Comparison of ENCODE assay signal across 1 cellular context in genomic region chr17:82648165-82648668, GRCh38.
TF ChIP-seq lines count a peak whose summit lies in the region.

Gene WDR45B, minus strand, starts transcription at chr17:82648444. Its CDS starts 104 bp downstream, at chr17:82648340.

TF ChIP-seq in H1, 55 proteins besides CTCF, POLR2A, EP300 and RAD21:
- TF ChIP-seq KDM1A (IDR thresholded peaks at IDR 0.05; ENCODE audit: borderline replicate concordance, low read length) = no peak
- TF ChIP-seq SIN3A (conservative IDR thresholded peaks at IDR 0.05 in 1 of 2, IDR thresholded peaks at IDR 0.05 in 1 of 2; ENCODE audit: low read depth in 1 of 2, low read length in 2 of 2) = peak in 1 of 2 experiments; percentile 73; a peak in 2 of 4 replicates
- peak; percentile 94 for TF ChIP-seq POLR2AphosphoS5 (IDR thresholded peaks at IDR 0.05; ENCODE audit: low read depth, low read length)
- peak; percentile 59; the same call in 1 of the 2 replicates for TF ChIP-seq YY1 (IDR thresholded peaks at IDR 0.05; ENCODE audit: low read depth, low read length)
- TF ChIP-seq CHD1 (IDR thresholded peaks at IDR 0.05; ENCODE audit: low read depth, low read length) = no peak
- TF ChIP-seq SRF (IDR thresholded peaks at IDR 0.05; ENCODE audit: low read depth, low read length) = peak; percentile 79
- TF ChIP-seq PHF8 (conservative IDR thresholded peaks at IDR 0.05; ENCODE audit: low read depth, low read length) = peak; percentile 97
- peak; percentile 42 for TF ChIP-seq KDM4A (IDR thresholded peaks at IDR 0.05; ENCODE audit: low read depth, low read length, severe bottlenecking)
- no peak for TF ChIP-seq CHD2 (IDR thresholded peaks at IDR 0.05; ENCODE audit: low read length)
- no peak for TF ChIP-seq HDAC6 (IDR thresholded peaks at IDR 0.05; ENCODE audit: low read depth, low read length)
- TF ChIP-seq, protein P1, sequence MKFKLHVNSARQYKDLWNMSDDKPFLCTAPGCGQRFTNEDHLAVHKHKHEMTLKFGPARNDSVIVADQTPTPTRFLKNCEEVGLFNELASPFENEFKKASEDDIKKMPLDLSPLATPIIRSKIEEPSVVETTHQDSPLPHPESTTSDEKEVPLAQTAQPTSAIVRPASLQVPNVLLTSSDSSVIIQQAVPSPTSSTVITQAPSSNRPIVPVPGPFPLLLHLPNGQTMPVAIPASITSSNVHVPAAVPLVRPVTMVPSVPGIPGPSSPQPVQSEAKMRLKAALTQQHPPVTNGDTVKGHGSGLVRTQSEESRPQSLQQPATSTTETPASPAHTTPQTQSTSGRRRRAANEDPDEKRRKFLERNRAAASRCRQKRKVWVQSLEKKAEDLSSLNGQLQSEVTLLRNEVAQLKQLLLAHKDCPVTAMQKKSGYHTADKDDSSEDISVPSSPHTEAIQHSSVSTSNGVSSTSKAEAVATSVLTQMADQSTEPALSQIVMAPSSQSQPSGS (IDR thresholded peaks at IDR 0.05; ENCODE audit: low read length) = no peak
- TF ChIP-seq, protein P2, sequence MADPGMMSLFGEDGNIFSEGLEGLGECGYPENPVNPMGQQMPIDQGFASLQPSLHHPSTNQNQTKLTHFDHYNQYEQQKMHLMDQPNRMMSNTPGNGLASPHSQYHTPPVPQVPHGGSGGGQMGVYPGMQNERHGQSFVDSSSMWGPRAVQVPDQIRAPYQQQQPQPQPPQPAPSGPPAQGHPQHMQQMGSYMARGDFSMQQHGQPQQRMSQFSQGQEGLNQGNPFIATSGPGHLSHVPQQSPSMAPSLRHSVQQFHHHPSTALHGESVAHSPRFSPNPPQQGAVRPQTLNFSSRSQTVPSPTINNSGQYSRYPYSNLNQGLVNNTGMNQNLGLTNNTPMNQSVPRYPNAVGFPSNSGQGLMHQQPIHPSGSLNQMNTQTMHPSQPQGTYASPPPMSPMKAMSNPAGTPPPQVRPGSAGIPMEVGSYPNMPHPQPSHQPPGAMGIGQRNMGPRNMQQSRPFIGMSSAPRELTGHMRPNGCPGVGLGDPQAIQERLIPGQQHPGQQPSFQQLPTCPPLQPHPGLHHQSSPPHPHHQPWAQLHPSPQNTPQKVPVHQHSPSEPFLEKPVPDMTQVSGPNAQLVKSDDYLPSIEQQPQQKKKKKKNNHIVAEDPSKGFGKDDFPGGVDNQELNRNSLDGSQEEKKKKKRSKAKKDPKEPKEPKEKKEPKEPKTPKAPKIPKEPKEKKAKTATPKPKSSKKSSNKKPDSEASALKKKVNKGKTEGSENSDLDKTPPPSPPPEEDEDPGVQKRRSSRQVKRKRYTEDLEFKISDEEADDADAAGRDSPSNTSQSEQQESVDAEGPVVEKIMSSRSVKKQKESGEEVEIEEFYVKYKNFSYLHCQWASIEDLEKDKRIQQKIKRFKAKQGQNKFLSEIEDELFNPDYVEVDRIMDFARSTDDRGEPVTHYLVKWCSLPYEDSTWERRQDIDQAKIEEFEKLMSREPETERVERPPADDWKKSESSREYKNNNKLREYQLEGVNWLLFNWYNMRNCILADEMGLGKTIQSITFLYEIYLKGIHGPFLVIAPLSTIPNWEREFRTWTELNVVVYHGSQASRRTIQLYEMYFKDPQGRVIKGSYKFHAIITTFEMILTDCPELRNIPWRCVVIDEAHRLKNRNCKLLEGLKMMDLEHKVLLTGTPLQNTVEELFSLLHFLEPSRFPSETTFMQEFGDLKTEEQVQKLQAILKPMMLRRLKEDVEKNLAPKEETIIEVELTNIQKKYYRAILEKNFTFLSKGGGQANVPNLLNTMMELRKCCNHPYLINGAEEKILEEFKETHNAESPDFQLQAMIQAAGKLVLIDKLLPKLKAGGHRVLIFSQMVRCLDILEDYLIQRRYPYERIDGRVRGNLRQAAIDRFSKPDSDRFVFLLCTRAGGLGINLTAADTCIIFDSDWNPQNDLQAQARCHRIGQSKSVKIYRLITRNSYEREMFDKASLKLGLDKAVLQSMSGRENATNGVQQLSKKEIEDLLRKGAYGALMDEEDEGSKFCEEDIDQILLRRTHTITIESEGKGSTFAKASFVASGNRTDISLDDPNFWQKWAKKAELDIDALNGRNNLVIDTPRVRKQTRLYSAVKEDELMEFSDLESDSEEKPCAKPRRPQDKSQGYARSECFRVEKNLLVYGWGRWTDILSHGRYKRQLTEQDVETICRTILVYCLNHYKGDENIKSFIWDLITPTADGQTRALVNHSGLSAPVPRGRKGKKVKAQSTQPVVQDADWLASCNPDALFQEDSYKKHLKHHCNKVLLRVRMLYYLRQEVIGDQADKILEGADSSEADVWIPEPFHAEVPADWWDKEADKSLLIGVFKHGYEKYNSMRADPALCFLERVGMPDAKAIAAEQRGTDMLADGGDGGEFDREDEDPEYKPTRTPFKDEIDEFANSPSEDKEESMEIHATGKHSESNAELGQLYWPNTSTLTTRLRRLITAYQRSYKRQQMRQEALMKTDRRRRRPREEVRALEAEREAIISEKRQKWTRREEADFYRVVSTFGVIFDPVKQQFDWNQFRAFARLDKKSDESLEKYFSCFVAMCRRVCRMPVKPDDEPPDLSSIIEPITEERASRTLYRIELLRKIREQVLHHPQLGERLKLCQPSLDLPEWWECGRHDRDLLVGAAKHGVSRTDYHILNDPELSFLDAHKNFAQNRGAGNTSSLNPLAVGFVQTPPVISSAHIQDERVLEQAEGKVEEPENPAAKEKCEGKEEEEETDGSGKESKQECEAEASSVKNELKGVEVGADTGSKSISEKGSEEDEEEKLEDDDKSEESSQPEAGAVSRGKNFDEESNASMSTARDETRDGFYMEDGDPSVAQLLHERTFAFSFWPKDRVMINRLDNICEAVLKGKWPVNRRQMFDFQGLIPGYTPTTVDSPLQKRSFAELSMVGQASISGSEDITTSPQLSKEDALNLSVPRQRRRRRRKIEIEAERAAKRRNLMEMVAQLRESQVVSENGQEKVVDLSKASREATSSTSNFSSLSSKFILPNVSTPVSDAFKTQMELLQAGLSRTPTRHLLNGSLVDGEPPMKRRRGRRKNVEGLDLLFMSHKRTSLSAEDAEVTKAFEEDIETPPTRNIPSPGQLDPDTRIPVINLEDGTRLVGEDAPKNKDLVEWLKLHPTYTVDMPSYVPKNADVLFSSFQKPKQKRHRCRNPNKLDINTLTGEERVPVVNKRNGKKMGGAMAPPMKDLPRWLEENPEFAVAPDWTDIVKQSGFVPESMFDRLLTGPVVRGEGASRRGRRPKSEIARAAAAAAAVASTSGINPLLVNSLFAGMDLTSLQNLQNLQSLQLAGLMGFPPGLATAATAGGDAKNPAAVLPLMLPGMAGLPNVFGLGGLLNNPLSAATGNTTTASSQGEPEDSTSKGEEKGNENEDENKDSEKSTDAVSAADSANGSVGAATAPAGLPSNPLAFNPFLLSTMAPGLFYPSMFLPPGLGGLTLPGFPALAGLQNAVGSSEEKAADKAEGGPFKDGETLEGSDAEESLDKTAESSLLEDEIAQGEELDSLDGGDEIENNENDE (IDR thresholded peaks at IDR 0.05; ENCODE audit: insufficient replicate concordance, low read length) = no peak
- TF ChIP-seq E2F6 (IDR thresholded peaks at IDR 0.05) = no peak
- TF ChIP-seq CREB1 (IDR thresholded peaks at IDR 0.05) = peak; percentile 82
- peak; percentile 56 for TF ChIP-seq TBP (IDR thresholded peaks at IDR 0.05; ENCODE audit: low read depth, low read length)
- peak; percentile 48; the same call in 1 of the 2 replicates for TF ChIP-seq GABPA (IDR thresholded peaks at IDR 0.05; ENCODE audit: borderline replicate concordance, insufficient read depth, low read length)
- TF ChIP-seq TAF1 (IDR thresholded peaks at IDR 0.05; ENCODE audit: low read depth, low read length) = peak; percentile 84
- TF ChIP-seq EZH2 (IDR thresholded peaks at IDR 0.05; ENCODE audit: low read depth, low read length, severe bottlenecking) = no peak
- TF ChIP-seq GTF2F1 (IDR thresholded peaks at IDR 0.05; ENCODE audit: borderline replicate concordance, low read depth, low read length) = no peak
- peak; percentile 79 for TF ChIP-seq ASH2L (IDR thresholded peaks at IDR 0.05; ENCODE audit: low read length)
- TF ChIP-seq RBBP5 (IDR thresholded peaks at IDR 0.05; ENCODE audit: borderline replicate concordance, low read depth, low read length) = peak; percentile 86; the same call in 1 of the 2 replicates
- TF ChIP-seq TCF12 (IDR thresholded peaks at IDR 0.05; ENCODE audit: low read depth, low read length) = no peak
- TF ChIP-seq, protein P3, sequence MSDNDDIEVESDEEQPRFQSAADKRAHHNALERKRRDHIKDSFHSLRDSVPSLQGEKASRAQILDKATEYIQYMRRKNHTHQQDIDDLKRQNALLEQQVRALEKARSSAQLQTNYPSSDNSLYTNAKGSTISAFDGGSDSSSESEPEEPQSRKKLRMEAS (IDR thresholded peaks at IDR 0.05) = peak; percentile 86
